ENCODE assay signal across 1 cellular context in genomic region chr1:36183309-36183856, GRCh38.
TF ChIP-seq lines count a peak whose summit lies in the region.

No MANE protein-coding gene starts in this region.

TF ChIP-seq in HEK293, 187 proteins besides CTCF, POLR2A, EP300 and RAD21 (continued from another document):
- no peak for TF ChIP-seq PRDM10 (tag by site-specific recombination; IDR thresholded peaks at IDR 0.05)
- no peak for TF ChIP-seq ZEB2 (tag by site-specific recombination; IDR thresholded peaks at IDR 0.05)
- no peak for TF ChIP-seq ZNF514 (tag by site-specific recombination; IDR thresholded peaks at IDR 0.05)
- no peak for TF ChIP-seq KLF9 (tag by site-specific recombination; IDR thresholded peaks at IDR 0.05; ENCODE audit: low read depth)
- no peak for TF ChIP-seq ZNF26 (tag by site-specific recombination; IDR thresholded peaks at IDR 0.05)
- TF ChIP-seq ZSCAN4 (tag by site-specific recombination; IDR thresholded peaks at IDR 0.05) = no peak
